1 cellular context compared by ENCODE assay signal in the genomic region with DNA sequence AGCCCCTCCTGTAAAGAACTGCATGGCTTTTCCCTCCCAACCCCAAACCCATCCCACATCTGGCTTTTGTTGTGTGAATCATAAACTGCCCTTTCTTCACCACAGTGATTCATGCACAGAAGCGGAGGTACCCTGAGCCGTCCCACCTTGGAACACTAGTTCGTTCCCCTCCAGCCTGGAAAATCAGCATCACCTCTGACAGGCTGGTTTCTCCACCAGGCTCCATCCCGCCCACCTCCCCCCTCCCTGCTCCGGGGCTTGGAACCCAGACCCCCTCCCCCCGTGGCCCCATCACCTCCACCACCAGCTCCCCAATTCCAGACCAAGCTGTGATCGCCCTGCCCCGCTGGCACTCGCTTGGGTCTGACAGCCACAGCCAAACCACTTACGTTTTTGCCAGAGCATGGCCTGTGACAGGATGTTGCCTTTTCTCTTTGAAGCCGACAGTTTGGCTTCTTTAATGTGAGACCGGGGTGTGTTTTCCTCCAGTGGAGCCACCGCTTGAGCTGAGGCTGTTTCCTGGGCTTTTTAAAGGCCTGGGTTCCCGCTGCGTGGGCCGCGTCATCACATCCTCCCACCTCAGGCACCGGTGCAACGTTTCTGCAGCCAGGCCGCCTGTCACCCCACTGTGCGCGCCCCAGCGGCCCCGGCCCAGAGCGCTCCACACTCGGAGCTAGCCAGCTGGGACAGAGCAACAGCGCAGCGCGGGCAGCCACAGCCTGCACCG.
TF ChIP-seq lines count a peak whose summit lies in the region.

POU2AF1 (minus strand) TSS at position 503 of the 727 bp plus-strand sequence; CDS start at position 405, 98 bp downstream.

TF ChIP-seq in IMR-90, 13 proteins besides CTCF, POLR2A, EP300 and RAD21 (continued from another document):
- TF ChIP-seq RFX5 (IDR thresholded peaks at IDR 0.05; ENCODE audit: low read depth, low read length) (no peak), CEBPB (IDR thresholded peaks at IDR 0.05; ENCODE audit: low read depth, low read length) (no peak), MAFK (IDR thresholded peaks at IDR 0.05; ENCODE audit: low read depth, low read length) (no peak), CHD1 (IDR thresholded peaks at IDR 0.05; ENCODE audit: low read depth, low read length) (no peak), RCOR1 (IDR thresholded peaks at IDR 0.05; ENCODE audit: insufficient replicate concordance, low read length) (no peak), MXI1 (IDR thresholded peaks at IDR 0.05; ENCODE audit: borderline replicate concordance, low read depth, low read length) (no peak), BHLHE40 (IDR thresholded peaks at IDR 0.05; ENCODE audit: low read depth, low read length) (no peak), ELK1 (IDR thresholded peaks at IDR 0.05; ENCODE audit: borderline replicate concordance, low read depth, low read length) (no peak), FOS (IDR thresholded peaks at IDR 0.05; ENCODE audit: low read depth, low read length) (no peak), SMC3 (IDR thresholded peaks at IDR 0.05; ENCODE audit: low read depth, low read length) (no peak), NFE2L2 (IDR thresholded peaks at IDR 0.05; ENCODE audit: low read depth, low read length) (no peak)
- TF ChIP-seq, protein P1, sequence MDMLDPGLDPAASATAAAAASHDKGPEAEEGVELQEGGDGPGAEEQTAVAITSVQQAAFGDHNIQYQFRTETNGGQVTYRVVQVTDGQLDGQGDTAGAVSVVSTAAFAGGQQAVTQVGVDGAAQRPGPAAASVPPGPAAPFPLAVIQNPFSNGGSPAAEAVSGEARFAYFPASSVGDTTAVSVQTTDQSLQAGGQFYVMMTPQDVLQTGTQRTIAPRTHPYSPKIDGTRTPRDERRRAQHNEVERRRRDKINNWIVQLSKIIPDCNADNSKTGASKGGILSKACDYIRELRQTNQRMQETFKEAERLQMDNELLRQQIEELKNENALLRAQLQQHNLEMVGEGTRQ (IDR thresholded peaks at IDR 0.05; ENCODE audit: low read depth, low read length), result no peak
TF ChIP-seq in IMR-90: peak in this region for 0.
